ENCODE assay signal across 12 cellular contexts in the genomic region with DNA sequence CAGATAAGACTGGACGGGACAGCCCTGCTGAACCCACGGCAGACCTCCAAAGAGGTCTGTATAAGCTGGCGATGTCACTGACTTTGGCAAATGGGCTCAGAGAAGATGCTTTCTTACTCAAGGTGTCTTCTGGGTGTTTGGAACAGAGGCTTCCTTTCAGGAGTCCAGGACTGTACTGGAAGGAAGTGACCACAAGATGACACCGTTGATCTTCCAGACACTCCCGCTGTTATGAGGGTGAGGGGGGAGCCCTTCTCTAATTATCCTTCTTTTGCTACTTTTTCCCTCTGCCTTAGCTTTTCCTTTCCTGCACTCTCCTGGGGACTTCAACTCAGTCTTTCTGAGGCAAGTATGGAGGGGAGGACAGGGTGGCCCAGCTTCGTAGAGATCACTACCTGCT.
DNase-seq lines count a peak whose midpoint lies in the region; ATAC-seq, FAIRE-seq and TF ChIP-seq lines count a peak whose summit lies in the region.
"Had no signal": no experiment of that assay in that cellular context is flagged by ENCODE, and none has a peak within 500 bp of the region (broad histone marks: within the 10 kb centered on the region; RNA-seq: fewer than 3 reads in every experiment).

No MANE protein-coding gene starts in this region.

- peaks cover 0 to 4% of the 10 kb centered on the region in 2 experiments; a peak in 4 of 5 replicates for H3K27me3 ChIP-seq in K562 (ENCODE audit: control insufficient read depth in 2 of 2, insufficient read depth in 2 of 2, low read length in 2 of 2)
- H3K27me3 ChIP-seq in right lobe of liver, result no peaks in the 10 kb centered on the region

- ATAC-seq in K562, result peak; percentile 93
- ATAC-seq in right lobe of liver, result peak; percentile 40 to 68 (median 63)
- ATAC-seq: psoas muscle had no signal

- in situ Hi-C loops in K562 (cut with MboI), result loop anchor here (10.0 kb wide), 1 partner anchor 297 kb away; a partner anchor contains a TSS

- H3K9me3 ChIP-seq in K562 (replicated peaks; ENCODE audit: control insufficient read depth, insufficient read depth, low read depth, low read length) (no peaks in the 10 kb centered on the region), right lobe of liver (no peaks in the 10 kb centered on the region)
- H3K9me3 ChIP-seq: psoas muscle had no signal

- peak overlapping the region; percentile 59 for H3K4me3 Mint-ChIP-seq in HFFc6

- H3K4me1 ChIP-seq in K562 (replicated peaks in 1 of 2; ENCODE audit: control insufficient read depth in 2 of 2, insufficient read depth in 2 of 2, low read length in 2 of 2) (peaks cover 8 to 10% of the 10 kb centered on the region in 2 experiments; a peak in 4 of 5 replicates), right lobe of liver (peaks cover 0 to 9% (median 0%) of the 10 kb centered on the region in 4 donors)
- H3K4me1 ChIP-seq: psoas muscle had no signal

- no peaks in the 10 kb centered on the region for H3K9me1 ChIP-seq in K562 (ENCODE audit: control insufficient read depth, insufficient read depth, low read length)

- H3K79me2 ChIP-seq in K562 (ENCODE audit: control insufficient read depth, insufficient read depth, low read length), result no peaks in the 10 kb centered on the region

- no peak overlapping the region for H3K4me3 ChIP-seq in AG10803 (ENCODE audit: low read length)
- H3K4me3 ChIP-seq in K562, result no peak overlapping the region
- H3K4me3 ChIP-seq in right lobe of liver, result no peak overlapping the region

- H3K9me3 Mint-ChIP-seq in HFFc6, result no peaks in the 10 kb centered on the region; the same call in 1 of the 2 replicates

- 13% methylated on average over 6 of the region's 6 CpGs for WGBS in K562 (ENCODE audit: insufficient coverage, low coverage, missing lambda C conversion rate)
- WGBS in right lobe of liver (ENCODE audit: insufficient coverage, low coverage, low lambda C conversion rate, missing lambda C conversion rate), result 36% methylated on average over 1 of the region's 6 CpGs

- H3K9ac ChIP-seq in K562 (ENCODE audit: insufficient read depth in 1 of 2, low read depth in 2 of 2, low read length in 2 of 2), result no peak overlapping the region

- intact Hi-C loops in K562 (cut with micrococcal nuclease), result loop anchor here (1.0 to 2.0 kb wide), 2 partner anchors 175 to 297 kb away; a partner anchor contains a TSS
- intact Hi-C loops in right lobe of liver (cut with DNase I), result no loop called here

- TF ChIP-seq CTCF in AG10803 (conservative IDR thresholded peaks at IDR 0.05; ENCODE audit: low read length) (peak; percentile 12; the same call in 1 of the 2 replicates), HFFc6 (IDR thresholded peaks at IDR 0.05) (no peak), K562 (IDR thresholded peaks at IDR 0.05 in 2 of 3, conservative IDR thresholded peaks at IDR 0.05 in 1 of 3; ENCODE audit: insufficient read depth in 2 of 3, low read depth in 1 of 3, low read length in 3 of 3) (peak; percentile 63 to 79 (median 64)), right lobe of liver (IDR thresholded peaks at IDR 0.05) (no peak)

- no peaks in the 10 kb centered on the region for H4K20me1 ChIP-seq in K562 (replicated peaks; ENCODE audit: control insufficient read depth, insufficient read depth, low read length)

- H2AFZ ChIP-seq in K562 (ENCODE audit: low read depth, low read length), result peak overlapping the region; percentile 58; the same call in 1 of the 2 replicates

- H3K27ac Mint-ChIP-seq in HFFc6, result no peak overlapping the region

- peak; percentile 72 for FAIRE-seq in K562 (lab: Jason Lieb, UNC)
- FAIRE-seq: G401.6 had no signal

- BruUV-seq in K562 (replicated peaks; lab: Mats Ljungman, UMichigan), result no TSS peak

- H3K4me2 ChIP-seq in K562 (ENCODE audit: insufficient read depth, low read length), result peak overlapping the region; percentile 11

- CTCF ChIA-PET in K562 (lab: Yijun Ruan, JAX; ENCODE audit: low intra/inter-chr PET ratio), result interaction anchor here (1.1 kb wide), 1 partner anchor 174 kb away, joined by 3 read pairs; no protein-coding TSS in a partner anchor

- TF ChIP-seq POLR2A in K562 (conservative IDR thresholded peaks at IDR 0.05), result no peak
- no peak for TF ChIP-seq POLR2A in right lobe of liver (IDR thresholded peaks at IDR 0.05)

- H3K27ac ChIP-seq in K562 (ENCODE audit: extremely low read depth, low read depth, low read length) (no peak overlapping the region), right lobe of liver (no peak overlapping the region)
- H3K27ac ChIP-seq: psoas muscle had no signal

- H3K36me3 ChIP-seq in K562 (ENCODE audit: control insufficient read depth, insufficient read depth, low read length), result no peaks in the 10 kb centered on the region
- no peaks in the 10 kb centered on the region for H3K36me3 ChIP-seq in right lobe of liver

- peaks cover 27% of the 10 kb centered on the region for H3K27me3 Mint-ChIP-seq in HFFc6 (ENCODE audit: insufficient read depth)

- DNase-seq in AG10803 (ENCODE audit: low read depth), result no peak
- DNase-seq in HFFc6, result no peak
- peak; percentile 28 to 60 (median 36) for DNase-seq in K562 (ENCODE audit: extremely low read depth in 1 of 4, low spot score in 3 of 4)
- DNase-seq in right lobe of liver, result no peak
- DNase-seq in stimulated activated CD4-positive, alpha-beta T cell treated with anti-CD3 and anti-CD28 coated beads, Interleukin-12 subunit alpha, Interleukin-12 subunit beta, amount 100 ng/mL, for 4 hours, result no peak
- DNase-seq in NCI-H187 (lab: John Stamatoyannopoulos, UW), result no peak
- DNase-seq in activated naive CD4-positive, alpha-beta T cell treated with anti-CD3 and anti-CD28 coated beads, Interleukin-2, amount 50 U/mL, for 16 hours, result no peak
- DNase-seq in NCI-H1694 (lab: John Stamatoyannopoulos, UW), result no peak
- DNase-seq: foreskin melanocyte; stimulated activated naive CD4-positive, alpha-beta T cell treated with Interleukin-2 at 50 U/mL for 16 hours had no signal

- H3K36me3 Mint-ChIP-seq in HFFc6 (ENCODE audit: low read depth), result no peaks in the 10 kb centered on the region

- POLR2A ChIA-PET in K562 (lab: Yijun Ruan, JAX), result interaction anchor here (0.6 to 1.6 kb wide), 4 partner anchors 9 to 245 kb away, joined by 3 to 5 read pairs (median 3); no protein-coding TSS in a partner anchor

- no peak for TF ChIP-seq EP300 in K562 (IDR thresholded peaks at IDR 0.05; ENCODE audit: low read length)

- H3K4me1 Mint-ChIP-seq in HFFc6 (ENCODE audit: low read depth), result peaks cover 21% of the 10 kb centered on the region

- peak; percentile 41 to 72 for TF ChIP-seq RAD21 in K562 (CRISPR knock-in tag; conservative IDR thresholded peaks at IDR 0.05 in 1 of 2, IDR thresholded peaks at IDR 0.05 in 1 of 2)

TF ChIP-seq in K562, 482 proteins besides CTCF, POLR2A, EP300 and RAD21 (continues in another document):
- no peak for TF ChIP-seq RBM15 (IDR thresholded peaks at IDR 0.05; ENCODE audit: insufficient read depth, low read length)
- TF ChIP-seq BDP1 (IDR thresholded peaks at IDR 0.05; ENCODE audit: insufficient read depth, insufficient read length), result no peak
- no peak for TF ChIP-seq ETV1 (tag; conservative IDR thresholded peaks at IDR 0.05; ENCODE audit: low read depth)
- no peak for TF ChIP-seq HDAC8 (tag; IDR thresholded peaks at IDR 0.05)
- TF ChIP-seq FOXP1 (CRISPR knock-in tag; IDR thresholded peaks at IDR 0.05), result no peak
- no peak for TF ChIP-seq HNRNPL (IDR thresholded peaks at IDR 0.05; ENCODE audit: low read depth, low read length)
- TF ChIP-seq, protein P1, sequence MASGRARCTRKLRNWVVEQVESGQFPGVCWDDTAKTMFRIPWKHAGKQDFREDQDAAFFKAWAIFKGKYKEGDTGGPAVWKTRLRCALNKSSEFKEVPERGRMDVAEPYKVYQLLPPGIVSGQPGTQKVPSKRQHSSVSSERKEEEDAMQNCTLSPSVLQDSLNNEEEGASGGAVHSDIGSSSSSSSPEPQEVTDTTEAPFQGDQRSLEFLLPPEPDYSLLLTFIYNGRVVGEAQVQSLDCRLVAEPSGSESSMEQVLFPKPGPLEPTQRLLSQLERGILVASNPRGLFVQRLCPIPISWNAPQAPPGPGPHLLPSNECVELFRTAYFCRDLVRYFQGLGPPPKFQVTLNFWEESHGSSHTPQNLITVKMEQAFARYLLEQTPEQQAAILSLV (tag; IDR thresholded peaks at IDR 0.05), result no peak
- TF ChIP-seq MED1 (CRISPR knock-in tag; IDR thresholded peaks at IDR 0.05; ENCODE audit: borderline replicate concordance), result no peak
- TF ChIP-seq, protein P2, sequence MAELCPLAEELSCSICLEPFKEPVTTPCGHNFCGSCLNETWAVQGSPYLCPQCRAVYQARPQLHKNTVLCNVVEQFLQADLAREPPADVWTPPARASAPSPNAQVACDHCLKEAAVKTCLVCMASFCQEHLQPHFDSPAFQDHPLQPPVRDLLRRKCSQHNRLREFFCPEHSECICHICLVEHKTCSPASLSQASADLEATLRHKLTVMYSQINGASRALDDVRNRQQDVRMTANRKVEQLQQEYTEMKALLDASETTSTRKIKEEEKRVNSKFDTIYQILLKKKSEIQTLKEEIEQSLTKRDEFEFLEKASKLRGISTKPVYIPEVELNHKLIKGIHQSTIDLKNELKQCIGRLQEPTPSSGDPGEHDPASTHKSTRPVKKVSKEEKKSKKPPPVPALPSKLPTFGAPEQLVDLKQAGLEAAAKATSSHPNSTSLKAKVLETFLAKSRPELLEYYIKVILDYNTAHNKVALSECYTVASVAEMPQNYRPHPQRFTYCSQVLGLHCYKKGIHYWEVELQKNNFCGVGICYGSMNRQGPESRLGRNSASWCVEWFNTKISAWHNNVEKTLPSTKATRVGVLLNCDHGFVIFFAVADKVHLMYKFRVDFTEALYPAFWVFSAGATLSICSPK (IDR thresholded peaks at IDR 0.05; ENCODE audit: borderline replicate concordance), result no peak
- no peak for TF ChIP-seq SPI1 (IDR thresholded peaks at IDR 0.05; ENCODE audit: borderline replicate concordance, low read depth, low read length)
- TF ChIP-seq ESRRA (IDR thresholded peaks at IDR 0.05; ENCODE audit: borderline replicate concordance, low read depth), result no peak
- TF ChIP-seq, protein P3, sequence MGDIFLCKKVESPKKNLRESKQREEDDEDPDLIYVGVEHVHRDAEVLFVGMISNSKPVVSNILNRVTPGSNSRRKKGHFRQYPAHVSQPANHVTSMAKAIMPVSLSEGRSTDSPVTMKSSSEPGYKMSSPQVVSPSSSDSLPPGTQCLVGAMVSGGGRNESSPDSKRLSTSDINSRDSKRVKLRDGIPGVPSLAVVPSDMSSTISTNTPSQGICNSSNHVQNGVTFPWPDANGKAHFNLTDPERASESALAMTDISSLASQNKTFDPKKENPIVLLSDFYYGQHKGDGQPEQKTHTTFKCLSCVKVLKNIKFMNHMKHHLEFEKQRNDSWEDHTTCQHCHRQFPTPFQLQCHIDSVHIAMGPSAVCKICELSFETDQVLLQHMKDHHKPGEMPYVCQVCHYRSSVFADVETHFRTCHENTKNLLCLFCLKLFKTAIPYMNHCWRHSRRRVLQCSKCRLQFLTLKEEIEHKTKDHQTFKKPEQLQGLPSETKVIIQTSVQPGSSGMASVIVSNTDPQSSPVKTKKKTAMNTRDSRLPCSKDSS (IDR thresholded peaks at IDR 0.05; ENCODE audit: low read depth, partially characterized antibody), result no peak

Comparison
In these comparisons a context has a peak if more than half of its experiments do, and no peak if none do; other contexts are left out.
1. DNase-seq: peak in K562 (4 of 4); none in AG10803 (single experiment), HFFc6 (single experiment), right lobe of liver (0 of 3), stimulated activated CD4-positive, alpha-beta T cell treated with anti-CD3 and anti-CD28 coated beads, Interleukin-12 subunit alpha, Interleukin-12 subunit beta, amount 100 ng/mL, for 4 hours (single experiment), NCI-H187 (0 of 2), activated naive CD4-positive, alpha-beta T cell treated with anti-CD3 and anti-CD28 coated beads, Interleukin-2, amount 50 U/mL, for 16 hours (single experiment) and NCI-H1694 (single experiment).
2. CTCF ChIP-seq: peak in AG10803 (single experiment) and K562 (3 of 3); none in HFFc6 (single experiment) and right lobe of liver (0 of 4).